ENCODE assay signal across 1 cellular context in the genomic region with DNA sequence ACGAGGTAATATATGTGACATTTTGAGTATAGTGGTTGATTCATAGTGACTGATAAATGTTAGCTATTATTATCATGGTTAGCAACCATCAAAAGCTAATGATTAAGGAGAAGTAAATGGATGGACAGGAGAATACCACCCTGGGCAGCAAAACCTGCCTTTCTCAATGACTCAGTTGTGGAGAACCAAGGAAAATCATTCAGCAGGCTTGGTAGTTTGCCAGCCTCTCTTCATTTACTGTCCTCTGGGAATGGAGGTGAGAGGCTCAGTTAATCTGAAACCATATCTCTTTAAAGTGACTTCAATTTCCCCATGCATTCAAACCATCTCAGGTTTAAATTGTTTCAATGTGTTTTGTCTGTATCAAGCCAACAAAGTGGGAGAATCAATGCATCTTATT.
A peak's percentile ranks its signal among the peaks of the same experiment; 100 is the strongest.
TF ChIP-seq lines count a peak whose summit lies in the region.

No MANE protein-coding gene starts in this region.

TF ChIP-seq in HCT116, 20 proteins besides CTCF, POLR2A, EP300 and RAD21 (continued from another document):
- TF ChIP-seq, protein P1, sequence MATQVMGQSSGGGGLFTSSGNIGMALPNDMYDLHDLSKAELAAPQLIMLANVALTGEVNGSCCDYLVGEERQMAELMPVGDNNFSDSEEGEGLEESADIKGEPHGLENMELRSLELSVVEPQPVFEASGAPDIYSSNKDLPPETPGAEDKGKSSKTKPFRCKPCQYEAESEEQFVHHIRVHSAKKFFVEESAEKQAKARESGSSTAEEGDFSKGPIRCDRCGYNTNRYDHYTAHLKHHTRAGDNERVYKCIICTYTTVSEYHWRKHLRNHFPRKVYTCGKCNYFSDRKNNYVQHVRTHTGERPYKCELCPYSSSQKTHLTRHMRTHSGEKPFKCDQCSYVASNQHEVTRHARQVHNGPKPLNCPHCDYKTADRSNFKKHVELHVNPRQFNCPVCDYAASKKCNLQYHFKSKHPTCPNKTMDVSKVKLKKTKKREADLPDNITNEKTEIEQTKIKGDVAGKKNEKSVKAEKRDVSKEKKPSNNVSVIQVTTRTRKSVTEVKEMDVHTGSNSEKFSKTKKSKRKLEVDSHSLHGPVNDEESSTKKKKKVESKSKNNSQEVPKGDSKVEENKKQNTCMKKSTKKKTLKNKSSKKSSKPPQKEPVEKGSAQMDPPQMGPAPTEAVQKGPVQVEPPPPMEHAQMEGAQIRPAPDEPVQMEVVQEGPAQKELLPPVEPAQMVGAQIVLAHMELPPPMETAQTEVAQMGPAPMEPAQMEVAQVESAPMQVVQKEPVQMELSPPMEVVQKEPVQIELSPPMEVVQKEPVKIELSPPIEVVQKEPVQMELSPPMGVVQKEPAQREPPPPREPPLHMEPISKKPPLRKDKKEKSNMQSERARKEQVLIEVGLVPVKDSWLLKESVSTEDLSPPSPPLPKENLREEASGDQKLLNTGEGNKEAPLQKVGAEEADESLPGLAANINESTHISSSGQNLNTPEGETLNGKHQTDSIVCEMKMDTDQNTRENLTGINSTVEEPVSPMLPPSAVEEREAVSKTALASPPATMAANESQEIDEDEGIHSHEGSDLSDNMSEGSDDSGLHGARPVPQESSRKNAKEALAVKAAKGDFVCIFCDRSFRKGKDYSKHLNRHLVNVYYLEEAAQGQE (IDR thresholded peaks at IDR 0.05; ENCODE audit: low read depth) = no peak
- TF ChIP-seq SP1 (IDR thresholded peaks at IDR 0.05; ENCODE audit: low read depth) (no peak), FOSL1 (IDR thresholded peaks at IDR 0.05; ENCODE audit: low read depth) (no peak), SIN3A (IDR thresholded peaks at IDR 0.05; ENCODE audit: low read depth) (0 out of 2 replicates have a peak, but pooled peaks have one; percentile 31), EZH2phosphoT487 (IDR thresholded peaks at IDR 0.05; ENCODE audit: borderline replicate concordance) (no peak), TCF7L2 (IDR thresholded peaks at IDR 0.05; ENCODE audit: borderline replicate concordance, extremely low read depth, insufficient read depth, insufficient read length) (no peak), POLR2AphosphoS5 (IDR thresholded peaks at IDR 0.05; ENCODE audit: low read depth, low read length) (no peak)
- TF ChIP-seq, protein P2, sequence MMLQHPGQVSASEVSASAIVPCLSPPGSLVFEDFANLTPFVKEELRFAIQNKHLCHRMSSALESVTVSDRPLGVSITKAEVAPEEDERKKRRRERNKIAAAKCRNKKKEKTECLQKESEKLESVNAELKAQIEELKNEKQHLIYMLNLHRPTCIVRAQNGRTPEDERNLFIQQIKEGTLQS (IDR thresholded peaks at IDR 0.05) = no peak
